2 cellular contexts compared by ENCODE assay signal in genomic region chr20:11210611-11211010, GRCh38.
TF ChIP-seq lines count a peak whose summit lies in the region.

No MANE protein-coding gene starts in this region.

TF ChIP-seq in A549, 52 proteins besides CTCF, POLR2A, EP300 and RAD21 (continued from another document):
- TF ChIP-seq MAX (IDR thresholded peaks at IDR 0.05) (no peak), RNF2 (IDR thresholded peaks at IDR 0.05; ENCODE audit: borderline replicate concordance, low read depth) (no peak), ZFP36 (IDR thresholded peaks at IDR 0.05; ENCODE audit: borderline replicate concordance, partially characterized antibody) (no peak), HMGXB4 (CRISPR knock-in tag; IDR thresholded peaks at IDR 0.05; ENCODE audit: borderline replicate concordance) (no peak), RCOR1 (IDR thresholded peaks at IDR 0.05; ENCODE audit: low read depth, low read length) (no peak)

TF ChIP-seq in IMR-90, 13 proteins besides CTCF, POLR2A, EP300 and RAD21 (continued from another document):
- TF ChIP-seq ELK1 (IDR thresholded peaks at IDR 0.05; ENCODE audit: borderline replicate concordance, low read depth, low read length) (no peak), RCOR1 (IDR thresholded peaks at IDR 0.05; ENCODE audit: insufficient replicate concordance, low read length) (no peak)
TF ChIP-seq in IMR-90: peak in this region for 0.
